ENCODE assay signal across 1 cellular context in the genomic region with DNA sequence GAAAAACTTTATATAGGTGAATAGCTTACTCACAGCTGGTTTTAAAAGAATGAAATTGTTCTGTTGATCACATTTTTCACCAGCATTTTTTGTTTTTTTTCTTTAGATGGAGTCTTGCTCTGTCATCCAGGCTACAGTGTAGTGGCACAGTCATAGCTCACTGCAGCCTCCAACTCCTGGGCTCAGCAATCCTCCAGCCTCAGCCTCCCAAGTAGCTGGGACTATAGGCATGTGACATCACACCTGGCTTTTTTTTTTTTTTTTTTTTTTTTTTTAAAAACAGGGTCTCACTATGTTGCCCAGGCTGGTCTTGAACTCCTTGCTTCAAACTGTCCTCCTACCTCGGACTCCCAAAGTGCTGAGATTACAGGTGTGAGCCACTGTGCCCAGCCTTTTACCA.
TF ChIP-seq lines count a peak whose summit lies in the region.

No MANE protein-coding gene starts in this region.

TF ChIP-seq in GM12878, 131 proteins besides CTCF, POLR2A, EP300 and RAD21:
- TF ChIP-seq ZNF384 (IDR thresholded peaks at IDR 0.05; ENCODE audit: borderline replicate concordance, low read depth, low read length), result 0 out of 2 replicates have a peak, but pooled peaks have one; percentile 36
- TF ChIP-seq ZNF217 (IDR thresholded peaks at IDR 0.05), result no peak
- no peak for TF ChIP-seq EZH2 (IDR thresholded peaks at IDR 0.05; ENCODE audit: borderline replicate concordance, control insufficient read depth, low read depth, low read length)
TF ChIP-seq in GM12878: peak in this region for 1.
